In genomic region chr6:158536084-158536890, GRCh38 we compare ENCODE assay signal across 1 cellular context.
A peak's percentile ranks its signal among the peaks of the same experiment; 100 is the strongest.
TF ChIP-seq lines count a peak whose summit lies in the region.

No MANE protein-coding gene starts in this region.

TF ChIP-seq in K562, 482 proteins besides CTCF, POLR2A, EP300 and RAD21 (continued from another document and continues in another):
- peak; percentile 79; the same call in 1 of the 2 replicates for TF ChIP-seq ZBTB9 (CRISPR knock-in tag; IDR thresholded peaks at IDR 0.05)
- no peak for TF ChIP-seq FOXJ3 (CRISPR knock-in tag; IDR thresholded peaks at IDR 0.05)
- no peak for TF ChIP-seq ZNF174 (CRISPR knock-in tag; IDR thresholded peaks at IDR 0.05)
- TF ChIP-seq PHTF2 (CRISPR knock-in tag; IDR thresholded peaks at IDR 0.05): no peak
- 0 out of 2 replicates have a peak, but pooled peaks have one; percentile 15 for TF ChIP-seq ATF2 (CRISPR knock-in tag; IDR thresholded peaks at IDR 0.05)
- TF ChIP-seq CHD7 (IDR thresholded peaks at IDR 0.05; ENCODE audit: low read depth, low read length): no peak
- peak; percentile 41; the same call in 1 of the 2 replicates for TF ChIP-seq BCL6 (CRISPR knock-in tag; IDR thresholded peaks at IDR 0.05)
- no peak for TF ChIP-seq EP400 (IDR thresholded peaks at IDR 0.05)
- TF ChIP-seq RB1 (IDR thresholded peaks at IDR 0.05; ENCODE audit: low read depth): no peak; the same call in 1 of the 2 replicates
- TF ChIP-seq ZNF586 (CRISPR knock-in tag; conservative IDR thresholded peaks at IDR 0.05): no peak
- TF ChIP-seq BRCA1 (IDR thresholded peaks at IDR 0.05): no peak
- no peak for TF ChIP-seq BRCA1 (CRISPR knock-in tag; IDR thresholded peaks at IDR 0.05)
- TF ChIP-seq NFIX (CRISPR knock-in tag; IDR thresholded peaks at IDR 0.05; ENCODE audit: low read depth): no peak
- TF ChIP-seq CHD1 (IDR thresholded peaks at IDR 0.05; ENCODE audit: low read length): no peak
- no peak for TF ChIP-seq NCOR1 (IDR thresholded peaks at IDR 0.05)
- no peak for TF ChIP-seq PBX2 (CRISPR knock-in tag; IDR thresholded peaks at IDR 0.05; ENCODE audit: low read depth)
- TF ChIP-seq PBX2 (tag; conservative IDR thresholded peaks at IDR 0.05; ENCODE audit: low read depth): no peak
- no peak for TF ChIP-seq VEZF1 (CRISPR knock-in tag; IDR thresholded peaks at IDR 0.05)
- TF ChIP-seq BACH1 (tag; IDR thresholded peaks at IDR 0.05): no peak
- no peak for TF ChIP-seq KLF1 (tag; IDR thresholded peaks at IDR 0.05)
- no peak for TF ChIP-seq HMG20B (CRISPR knock-in tag; IDR thresholded peaks at IDR 0.05)
- TF ChIP-seq MAFF (IDR thresholded peaks at IDR 0.05; ENCODE audit: low read length): no peak
- no peak; the same call in 1 of the 2 replicates for TF ChIP-seq HMBOX1 (IDR thresholded peaks at IDR 0.05)
- TF ChIP-seq ZNF445 (CRISPR knock-in tag; IDR thresholded peaks at IDR 0.05; ENCODE audit: low read depth): no peak
- TF ChIP-seq TFE3 (CRISPR knock-in tag; IDR thresholded peaks at IDR 0.05): no peak
- TF ChIP-seq MCM7 (IDR thresholded peaks at IDR 0.05): no peak
- TF ChIP-seq ZNF778 (CRISPR knock-in tag; IDR thresholded peaks at IDR 0.05): no peak
- no peak for TF ChIP-seq FOS (IDR thresholded peaks at IDR 0.05; ENCODE audit: extremely low read depth, insufficient read length)
- TF ChIP-seq ELF2 (CRISPR knock-in tag; IDR thresholded peaks at IDR 0.05): no peak
- TF ChIP-seq NKRF (IDR thresholded peaks at IDR 0.05; ENCODE audit: borderline replicate concordance): peak; percentile 64; the same call in 1 of the 2 replicates
